ENCODE assay signal across 19 cellular contexts in the genomic region with DNA sequence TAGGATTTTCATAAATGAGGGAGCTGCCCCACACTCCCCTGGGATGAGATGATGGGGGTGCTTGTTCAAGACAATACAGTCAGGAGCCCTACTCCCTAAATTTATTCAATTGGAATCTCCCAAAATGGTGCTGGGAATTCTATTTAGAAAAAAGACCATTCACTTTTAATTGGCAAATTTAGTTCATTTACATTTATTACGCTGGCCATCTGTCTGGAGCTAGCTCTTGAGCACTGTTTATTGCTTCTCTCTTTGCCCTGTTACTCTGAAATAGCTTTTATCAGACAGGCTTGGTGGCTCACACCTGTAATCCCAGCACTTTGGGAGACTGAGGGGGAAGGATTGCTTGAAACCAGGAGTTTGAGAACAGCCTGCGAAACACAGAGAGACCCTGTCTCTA.
"Had no signal": no experiment of that assay in that cellular context is flagged by ENCODE, and none has a peak within 500 bp of the region (broad histone marks: within the 10 kb centered on the region; RNA-seq: fewer than 3 reads in every experiment).

No MANE protein-coding gene starts in this region.

- ATAC-seq: foreskin keratinocyte, left colon, left ventricle myocardium superior had no signal

- H3K27me3 ChIP-seq: colonic mucosa, foreskin keratinocyte, right atrium auricular region, sigmoid colon, stomach, transverse colon had no signal

- FAIRE-seq: endothelial cell of umbilical vein had no signal

- H3K4me1 ChIP-seq: colonic mucosa, foreskin keratinocyte had no signal

- H3K4me3 ChIP-seq: colonic mucosa, lung, right atrium auricular region, sigmoid colon, skin epidermis, stomach, thoracic aorta, transverse colon had no signal

- H3K36me3 Mint-ChIP-seq: naive B cell had no signal

- H3K36me3 ChIP-seq: colonic mucosa, right atrium auricular region, sigmoid colon, stomach, thoracic aorta, transverse colon had no signal

- H3K9me3 ChIP-seq: colonic mucosa, thoracic aorta, transverse colon had no signal

- DNase-seq: colonic mucosa; dermis blood vessel endothelial cell; erythroblast; foreskin keratinocyte; left colon; left ventricle myocardium superior; mesenchymal stem cell; naive B cell; sigmoid colon; stimulated activated CD4-positive, alpha-beta T cell treated with anti-CD3 and anti-CD28 coated beads, Interleukin-12 subunit alpha, Interleukin-12 subunit beta, amount 100 ng/mL, for 4 hours; stimulated activated naive CD4-positive, alpha-beta T cell; stomach; substantia nigra; transverse colon had no signal

- H3K27ac ChIP-seq: colonic mucosa, foreskin keratinocyte, right atrium auricular region, sigmoid colon, skin epidermis, stomach, thoracic aorta, transverse colon had no signal
